In the genomic region with DNA sequence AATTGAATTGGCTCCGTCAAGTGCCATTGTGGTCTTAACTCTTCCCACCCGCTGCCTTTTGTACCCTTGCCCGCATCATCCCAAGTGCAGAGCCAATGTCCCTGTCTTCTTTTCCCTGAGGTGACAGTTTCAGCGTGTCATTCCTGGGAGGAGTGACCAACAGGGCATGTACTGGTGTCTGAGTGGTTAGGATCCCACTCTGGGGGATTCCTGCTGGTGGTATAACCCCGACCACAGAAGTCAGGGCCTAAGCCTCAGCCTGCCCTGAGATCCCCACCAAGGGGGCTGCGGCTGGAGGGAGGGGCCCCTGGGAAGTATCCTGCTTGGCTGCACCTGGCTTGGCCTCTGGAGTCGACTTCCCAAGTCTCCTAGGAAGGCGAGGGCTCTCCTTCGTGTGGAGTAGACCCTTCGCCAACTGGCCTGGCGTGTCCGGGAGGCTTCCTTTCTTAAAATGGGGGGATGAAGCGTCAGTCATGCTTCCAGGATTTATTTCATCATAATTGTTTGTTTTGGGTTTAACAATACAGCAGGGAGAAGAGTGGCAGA, we compare ENCODE assay signal across 16 cellular contexts. TPM values are rescaled to one million over a fixed set of nuclear protein-coding genes. Genes with fewer than 3 reads are reported as not detected.
DNase-seq lines count a peak whose midpoint lies in the region; TF ChIP-seq lines count a peak whose summit lies in the region.
"Had no signal": no experiment of that assay in that cellular context is flagged by ENCODE, and none has a peak within 500 bp of the region (broad histone marks: within the 10 kb centered on the region; RNA-seq: fewer than 3 reads in every experiment).

No MANE protein-coding gene starts in this region.

- peaks cover 0 to 5% (median 1%) of the 10 kb centered on the region in 3 donors for H3K36me3 ChIP-seq in esophagus squamous epithelium
- H3K36me3 ChIP-seq in sigmoid colon = no peaks in the 10 kb centered on the region
- H3K36me3 ChIP-seq in adrenal gland (replicated peaks in 1 of 2) = no peaks in the 10 kb centered on the region

- no peaks in the 10 kb centered on the region for H3K27me3 ChIP-seq in esophagus squamous epithelium
- no peaks in the 10 kb centered on the region for H3K27me3 ChIP-seq in sigmoid colon
- H3K27me3 ChIP-seq in adrenal gland = no peaks in the 10 kb centered on the region

- intact Hi-C loops in esophagus squamous epithelium (cut with DNase I) (no loop called here), sigmoid colon (cut with DNase I) (loop anchor here (2.0 kb wide), 1 partner anchor 57 kb away; no protein-coding TSS in a partner anchor), adrenal gland (cut with DNase I) (no loop called here)

- TF ChIP-seq EP300 in sigmoid colon (IDR thresholded peaks at IDR 0.05) = no peak

- 71 to 74% methylated on average over 3 to 4 of the region's 13 CpGs for WGBS in esophagus squamous epithelium, 2 donors
- 64 to 84% methylated on average over 13 of the region's 13 CpGs for WGBS in sigmoid colon, 2 donors
- WGBS in adrenal gland, 4 donors = 88 to 98% (median 92%) methylated on average over 10 to 13 of the region's 13 CpGs

- no peaks in the 10 kb centered on the region for H3K9me3 ChIP-seq in esophagus squamous epithelium
- no peaks in the 10 kb centered on the region for H3K9me3 ChIP-seq in sigmoid colon
- no peaks in the 10 kb centered on the region for H3K9me3 ChIP-seq in adrenal gland (replicated peaks in 1 of 3)
- H3K9me3 ChIP-seq: SK-N-SH had no signal

- DNase-seq in RWPE1 (ENCODE audit: low spot score) (no peak), esophagus squamous epithelium (lab: John Stamatoyannopoulos, UW) (no peak), sigmoid colon (no peak), hypothalamus (lab: John Stamatoyannopoulos, UW) (no peak), adrenal gland (no peak), SW480 (ENCODE audit: low spot score) (no peak)
- DNase-seq in effector CD4-positive, alpha-beta T cell = no peak
- DNase-seq: activated CD4-positive, CD25-positive, alpha-beta regulatory T cell; activated CD8-positive, alpha-beta memory T cell treated with anti-CD3 and anti-CD28 coated beads, Interleukin-2, amount 50 U/mL, for 48 hours; activated naive CD8-positive, alpha-beta T cell treated with anti-CD3 and anti-CD28 coated beads, Interleukin-2, amount 50 U/mL, for 24 hours; effector memory CD8-positive, alpha-beta T cell; NCI-H1694; retina; SK-N-SH had no signal

- CTCF ChIA-PET in RWPE1 (lab: Yijun Ruan, JAX) = interaction anchor here (0.6 to 1.2 kb wide), 3 partner anchors 60 to 227 kb away, joined by 3 to 4 read pairs (median 3); no protein-coding TSS in a partner anchor

- H3K4me3 ChIP-seq in esophagus squamous epithelium (no peak overlapping the region), sigmoid colon (no peak overlapping the region), adrenal gland (no peak overlapping the region)
- H3K4me3 ChIP-seq: hepatocyte had no signal

- POLR2A ChIA-PET in RWPE1 (lab: Yijun Ruan, JAX; ENCODE audit: low non-redundant PET) = no interaction called here

- TF ChIP-seq CTCF in 22Rv1 (IDR thresholded peaks at IDR 0.05) (no peak), RWPE1 (conservative IDR thresholded peaks at IDR 0.05; ENCODE audit: low read depth) (no peak), esophagus squamous epithelium (IDR thresholded peaks at IDR 0.05) (no peak), sigmoid colon (IDR thresholded peaks at IDR 0.05) (no peak), adrenal gland (IDR thresholded peaks at IDR 0.05) (no peak)

- no peak for TF ChIP-seq POLR2A in esophagus squamous epithelium (IDR thresholded peaks at IDR 0.05)
- TF ChIP-seq POLR2A in sigmoid colon (IDR thresholded peaks at IDR 0.05) = no peak
- TF ChIP-seq POLR2A in adrenal gland (IDR thresholded peaks at IDR 0.05) = no peak

- H3K27ac ChIP-seq in 22Rv1 = peak overlapping the region; percentile 99
- H3K27ac ChIP-seq in RWPE1 = peak overlapping the region; percentile 77
- peak overlapping the region; percentile 72 to 98 (median 90) for H3K27ac ChIP-seq in esophagus squamous epithelium
- H3K27ac ChIP-seq in sigmoid colon = peak overlapping the region; percentile 84 to 98 (median 95)
- H3K27ac ChIP-seq in adrenal gland = peak overlapping the region in 1 of 5 donors; percentile 22
- H3K27ac ChIP-seq: hepatocyte had no signal

- H3K4me1 ChIP-seq in esophagus squamous epithelium (peaks cover 81 to 100% (median 95%) of the 10 kb centered on the region in 3 donors), sigmoid colon (peaks cover 0 to 100% (median 100%) of the 10 kb centered on the region in 4 donors), adrenal gland (replicated peaks in 1 of 2) (peaks cover 13 to 46% of the 10 kb centered on the region in 2 donors)

RNA-seq across cellular contexts. Expression of gene NFIX, which starts 40.6 kb away (rescaled TPM):
- total RNA-seq in esophagus squamous epithelium = 10 to 100 TPM; 32.3 to 81.2 (median 51.6) TPM
- 100 to 1,000 TPM in 1 of 4 donors, 10 to 100 TPM in 3; 44.1 to 104 (median 58.5) TPM for total RNA-seq in sigmoid colon
- 10 to 100 TPM; 10.6 to 28.2 (median 22.2) TPM for polyA plus RNA-seq in sigmoid colon
- 10 to 100 TPM; 25.6 to 72.8 (median 36.5) TPM for total RNA-seq in adrenal gland
- polyA plus RNA-seq in adrenal gland = 10 to 100 TPM in 1 of 3 donors, 1 to 10 TPM in 2; 4.9 to 18.0 (median 9.4) TPM
